ENCODE assay signal across 17 cellular contexts in the genomic region with DNA sequence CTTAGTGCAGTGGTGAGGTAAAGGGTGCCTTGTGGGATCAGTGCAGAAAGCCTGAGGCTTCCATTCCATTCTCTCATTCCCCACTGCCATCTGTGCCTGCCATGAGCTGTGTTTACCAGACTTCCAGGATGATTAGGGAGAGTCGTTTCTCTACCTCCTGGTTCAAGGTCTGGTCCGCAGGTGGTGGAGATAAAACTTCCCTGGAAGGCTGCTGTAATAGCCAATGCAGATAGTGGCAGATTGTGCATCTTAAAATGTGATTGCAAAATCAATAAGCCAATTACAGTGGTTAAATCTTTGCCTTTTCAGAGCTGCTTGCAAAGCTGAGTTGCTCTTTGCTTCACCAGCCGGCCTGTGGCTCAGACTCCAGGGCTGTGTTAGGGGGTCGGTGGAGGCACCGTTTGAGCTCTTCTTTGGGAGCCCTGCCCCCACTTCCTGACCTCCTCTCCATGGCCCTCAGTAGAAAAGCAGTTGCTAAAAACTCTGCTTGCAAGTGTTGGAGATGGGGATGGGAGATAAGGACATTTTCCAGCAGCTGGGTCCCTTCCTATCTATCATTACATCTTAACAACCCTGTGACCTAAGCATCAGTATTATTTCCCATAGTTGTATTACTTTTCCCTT.
DNase-seq lines count a peak whose midpoint lies in the region; ATAC-seq, FAIRE-seq and TF ChIP-seq lines count a peak whose summit lies in the region.
"Had no signal": no experiment of that assay in that cellular context is flagged by ENCODE, and none has a peak within 500 bp of the region (broad histone marks: within the 10 kb centered on the region; RNA-seq: fewer than 3 reads in every experiment).

No MANE protein-coding gene starts in this region.

- H3K9me3 ChIP-seq in pancreas: no peaks in the 10 kb centered on the region
- H3K9me3 ChIP-seq: suprapubic skin had no signal

- H3K4me1 Mint-ChIP-seq in WTC11: peaks cover 21% of the 10 kb centered on the region

- TF ChIP-seq POLR2A in NB4 (IDR thresholded peaks at IDR 0.05; ENCODE audit: extremely low read depth, insufficient read length) (no peak), GM18505 (IDR thresholded peaks at IDR 0.05; ENCODE audit: borderline replicate concordance, extremely low read depth, insufficient read depth, insufficient read length) (no peak)

- CTCF ChIA-PET in WTC11 (lab: Charles Lee): interaction anchor here (0.9 to 1.3 kb wide), 3 partner anchors 26 to 123 kb away, joined by 3 read pairs; no protein-coding TSS in a partner anchor

- no peak overlapping the region for H3K4me3 ChIP-seq in NB4 (ENCODE audit: low read depth, low read length)
- no peak overlapping the region for H3K4me3 ChIP-seq in pancreas
- H3K4me3 ChIP-seq: GM12878, suprapubic skin had no signal

- H3K4me1 ChIP-seq in pancreas: peaks cover 0 to 11% (median 5%) of the 10 kb centered on the region in 3 donors
- H3K4me1 ChIP-seq: parathyroid adenoma had no signal

- 9 to 15% methylated on average over 5 of the region's 5 CpGs for WGBS in pancreas, 2 donors

- DNase-seq in DMS 273 treated with DMSO at 0.1 percent for 48 hours (lab: John Stamatoyannopoulos, UW) (peak; percentile 19), NB4 (ENCODE audit: low read depth) (peak; percentile 77), WTC11 (ENCODE audit: low spot score) (no peak), pancreas (peak in 3 of 6 donors; percentile 6 to 23 (median 17)), GM19238 (ENCODE audit: insufficient read length, low spot score) (no peak), cortex of kidney (lab: John Stamatoyannopoulos, UW) (no peak), UCSD-AML1 (lab: John Stamatoyannopoulos, UW; ENCODE audit: unreplicated experiment) (no peak)
- DNase-seq: activated CD4-positive, alpha-beta T cell treated with anti-CD3 and anti-CD28 coated beads for 4 hours; activated T-cell treated with anti-CD3 and anti-CD28 coated beads, Interleukin-2, amount 50 U/mL, for 24 hours; erythroblast; RPMI8226 had no signal

- no peak overlapping the region for H3K27ac ChIP-seq in pancreas
- H3K27ac ChIP-seq: parathyroid adenoma, suprapubic skin had no signal

- peaks cover 9% of the 10 kb centered on the region for H3K9me3 Mint-ChIP-seq in WTC11
- H3K9me3 Mint-ChIP-seq: activated T-cell treated with anti-CD3 and anti-CD28 coated beads, Interleukin-2, amount 50 U/mL, for 24 hours; T-helper 1 cell treated with Interleukin-12 subunit alpha and Interleukin-12 subunit beta and Interleukin-4 antibody, amounts not matched to agents 30 μg/mL and 1 μg/mL, for 36 hours had no signal

- no peaks in the 10 kb centered on the region for H3K27me3 ChIP-seq in pancreas
- H3K27me3 ChIP-seq: suprapubic skin had no signal

- TF ChIP-seq CTCF in NB4 (IDR thresholded peaks at IDR 0.05; ENCODE audit: low read depth, low read length) (no peak), WTC11 (IDR thresholded peaks at IDR 0.05) (no peak), pancreas (IDR thresholded peaks at IDR 0.05) (no peak)

- H3K27ac Mint-ChIP-seq in WTC11: no peak overlapping the region
- H3K27ac Mint-ChIP-seq: activated T-cell treated with anti-CD3 and anti-CD28 coated beads, Interleukin-2, amount 50 U/mL, for 24 hours; T-helper 1 cell treated with Interleukin-12 subunit alpha and Interleukin-12 subunit beta and Interleukin-4 antibody, amounts not matched to agents 30 μg/mL and 1 μg/mL, for 36 hours had no signal

- H3K4me3 Mint-ChIP-seq in WTC11: no peak overlapping the region
- H3K4me3 Mint-ChIP-seq: activated T-cell treated with anti-CD3 and anti-CD28 coated beads, Interleukin-2, amount 50 U/mL, for 24 hours; T-helper 1 cell treated with Interleukin-12 subunit alpha and Interleukin-12 subunit beta and Interleukin-4 antibody, amounts not matched to agents 30 μg/mL and 1 μg/mL, for 36 hours had no signal

- no peaks in the 10 kb centered on the region for H3K36me3 ChIP-seq in pancreas
- H3K36me3 ChIP-seq: suprapubic skin had no signal

- H3K36me3 Mint-ChIP-seq in WTC11: peaks cover 6% of the 10 kb centered on the region; the same call in 1 of the 2 replicates

- intact Hi-C loops in pancreas (cut with DNase I): no loop called here

- peak; percentile 58 for ATAC-seq in WTC11
- ATAC-seq in pancreas: peak; percentile 17 to 71 (median 40)
- ATAC-seq in GM18505 (IDR thresholded peaks at IDR 0.05; ENCODE audit: unreplicated experiment): no peak
- ATAC-seq: GM12878, left colon had no signal

- no peak for FAIRE-seq in pancreas (lab: Jason Lieb, UNC)
- FAIRE-seq: GM12878 had no signal

- POLR2A ChIA-PET in WTC11 (lab: Charles Lee): no interaction called here

- no peaks in the 10 kb centered on the region for H3K27me3 Mint-ChIP-seq in WTC11 (ENCODE audit: low read depth)

TF ChIP-seq in WTC11, 78 proteins besides CTCF, POLR2A, EP300 and RAD21:
- TF ChIP-seq, protein P1, sequence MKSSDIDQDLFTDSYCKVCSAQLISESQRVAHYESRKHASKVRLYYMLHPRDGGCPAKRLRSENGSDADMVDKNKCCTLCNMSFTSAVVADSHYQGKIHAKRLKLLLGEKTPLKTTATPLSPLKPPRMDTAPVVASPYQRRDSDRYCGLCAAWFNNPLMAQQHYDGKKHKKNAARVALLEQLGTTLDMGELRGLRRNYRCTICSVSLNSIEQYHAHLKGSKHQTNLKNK (CRISPR knock-in tag; IDR thresholded peaks at IDR 0.05): no peak
- TF ChIP-seq SOX15 (CRISPR knock-in tag; IDR thresholded peaks at IDR 0.05): no peak

Comparison
In these comparisons a context has a peak if more than half of its experiments do, and no peak if none do; other contexts are left out.
1. DNase-seq: peak in DMS 273 treated with DMSO at 0.1 percent for 48 hours (single experiment) and NB4 (single experiment); none in WTC11 (single experiment), GM19238 (single experiment), cortex of kidney (single experiment) and UCSD-AML1 (single experiment).